ENCODE assay signal across 8 cellular contexts in the genomic region with DNA sequence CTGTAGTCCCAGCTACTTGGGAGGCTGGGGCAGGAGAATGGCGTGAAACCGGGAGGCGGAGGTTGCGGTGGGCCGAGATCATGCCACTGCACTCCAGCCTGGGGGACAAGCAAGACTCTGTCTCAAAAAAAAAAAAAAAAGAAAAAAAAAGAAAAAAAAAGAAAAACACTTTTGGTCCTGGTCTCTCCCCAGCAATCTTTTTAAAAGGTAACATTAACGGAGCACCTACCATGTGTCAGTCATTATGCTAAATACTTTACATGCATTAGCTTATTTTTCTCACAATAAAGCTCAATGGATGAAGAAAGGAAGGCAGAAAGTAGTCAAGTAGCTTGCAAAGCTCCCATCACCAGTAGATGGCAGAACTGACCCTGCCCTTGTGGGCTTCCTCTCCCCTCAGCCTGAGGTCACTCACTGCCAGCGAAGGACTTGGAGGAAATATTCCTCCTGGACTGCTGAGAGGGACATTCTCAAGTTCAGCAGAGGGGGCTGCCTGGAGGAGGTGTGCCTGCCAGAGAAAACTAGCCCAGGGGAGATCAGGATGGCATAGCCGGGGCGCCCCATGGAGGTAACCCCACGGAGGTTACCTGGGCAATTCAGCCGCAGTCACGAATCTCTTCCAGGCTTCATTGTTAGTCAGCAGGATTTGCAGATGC. TPM values are rescaled to one million over a fixed set of nuclear protein-coding genes. Genes with fewer than 3 reads are reported as not detected.
A peak's percentile ranks its signal among the peaks of the same experiment; 100 is the strongest.
DNase-seq lines count a peak whose midpoint lies in the region; ATAC-seq, FAIRE-seq and TF ChIP-seq lines count a peak whose summit lies in the region.

No MANE protein-coding gene starts in this region.

- POLR2A ChIA-PET in HEK293 (lab: Yijun Ruan, JAX), result interaction anchor here (0.6 to 0.7 kb wide), 2 partner anchors 50 to 224 kb away, joined by 4 to 5 read pairs; no protein-coding TSS in a partner anchor

- H3K27ac ChIP-seq in HEK293 (ENCODE audit: extremely low read depth, low read depth, low read length), result no peak overlapping the region

- no peaks in the 10 kb centered on the region for H3K36me3 ChIP-seq in HEK293 (ENCODE audit: control insufficient read depth in 2 of 2, insufficient read depth in 1 of 2, low read length in 2 of 2)
- no peaks in the 10 kb centered on the region for H3K36me3 ChIP-seq in bronchial epithelial cell (ENCODE audit: control insufficient read depth, insufficient read depth, low read length)

- DNase-seq in D341Med (ENCODE audit: low spot score) (peak; percentile 52), RCC 7860 (ENCODE audit: low spot score) (peak; percentile 53), bronchial epithelial cell (ENCODE audit: low read depth) (peak; percentile 40)
- peak; percentile 52 for DNase-seq in stimulated activated CD8-positive, alpha-beta memory T cell treated with anti-CD3 and anti-CD28 coated beads, Interleukin-4, amount 100 ng/mL, for 48 hours

- H3K4me3 ChIP-seq in HEK293 (ENCODE audit: low read depth, low read length), result no peak overlapping the region
- H3K4me3 ChIP-seq in bronchial epithelial cell (ENCODE audit: low read depth, low read length), result no peak overlapping the region

- no peaks in the 10 kb centered on the region for H3K9me3 ChIP-seq in HEK293 (ENCODE audit: control insufficient read depth, insufficient read depth, low read depth, low read length)

- TF ChIP-seq CTCF in HEK293 (tag by site-specific recombination; IDR thresholded peaks at IDR 0.05) (peak; percentile 63), bronchial epithelial cell (IDR thresholded peaks at IDR 0.05; ENCODE audit: insufficient read depth, low read length, severe bottlenecking) (peak; percentile 69)

- ATAC-seq in GM19397 (IDR thresholded peaks at IDR 0.05; ENCODE audit: unreplicated experiment) (no peak), GM21423 (IDR thresholded peaks at IDR 0.05; ENCODE audit: unreplicated experiment) (no peak)

- peak; percentile 69 for FAIRE-seq in RCC 7860 (lab: Jason Lieb, UNC)
- peak; percentile 47 for FAIRE-seq in bronchial epithelial cell (lab: Jason Lieb, UNC)
- peak; percentile 97 for FAIRE-seq in islet of Langerhans (lab: Jason Lieb, UNC)

- no peaks in the 10 kb centered on the region for H3K27me3 ChIP-seq in bronchial epithelial cell (ENCODE audit: control insufficient read depth, insufficient read depth, low read length)

- CTCF ChIA-PET in HEK293 (lab: Yijun Ruan, JAX), result interaction anchor here (0.7 to 7.7 kb wide), 24 partner anchors 8 to 524 kb away, joined by 3 to 63 read pairs (median 3); a partner anchor contains a TSS

- no peaks in the 10 kb centered on the region for H3K4me1 ChIP-seq in HEK293 (ENCODE audit: control insufficient read depth, insufficient read depth, low read length)

TF ChIP-seq in HEK293, 187 proteins besides CTCF, POLR2A, EP300 and RAD21:
- TF ChIP-seq EGR2 (tag by site-specific recombination; IDR thresholded peaks at IDR 0.05; ENCODE audit: low read depth), result no peak
- peak; percentile 89 for TF ChIP-seq ZNF654 (tag by site-specific recombination; IDR thresholded peaks at IDR 0.05; ENCODE audit: low read depth)
- TF ChIP-seq, protein P1, sequence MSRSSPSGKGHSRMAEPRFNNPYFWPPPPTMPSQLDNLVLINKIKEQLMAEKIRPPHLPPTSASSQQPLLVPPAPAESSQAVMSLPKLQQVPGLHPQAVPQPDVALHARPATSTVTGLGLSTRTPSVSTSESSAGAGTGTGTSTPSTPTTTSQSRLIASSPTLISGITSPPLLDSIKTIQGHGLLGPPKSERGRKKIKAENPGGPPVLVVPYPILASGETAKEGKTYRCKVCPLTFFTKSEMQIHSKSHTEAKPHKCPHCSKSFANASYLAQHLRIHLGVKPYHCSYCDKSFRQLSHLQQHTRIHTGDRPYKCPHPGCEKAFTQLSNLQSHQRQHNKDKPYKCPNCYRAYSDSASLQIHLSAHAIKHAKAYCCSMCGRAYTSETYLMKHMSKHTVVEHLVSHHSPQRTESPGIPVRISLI (tag by site-specific recombination; IDR thresholded peaks at IDR 0.05), result peak; percentile 75; the same call in 1 of the 2 replicates
- no peak for TF ChIP-seq GLI2 (tag by site-specific recombination; IDR thresholded peaks at IDR 0.05; ENCODE audit: borderline replicate concordance, low read depth)
- no peak for TF ChIP-seq ZNF114 (tag by site-specific recombination; IDR thresholded peaks at IDR 0.05)
- peak; percentile 40; the same call in 1 of the 2 replicates for TF ChIP-seq ZNF2 (tag by site-specific recombination; IDR thresholded peaks at IDR 0.05)
- TF ChIP-seq ZNF211 (tag by site-specific recombination; IDR thresholded peaks at IDR 0.05; ENCODE audit: low read depth), result no peak

RNA-seq across cellular contexts. Expression of a gene that starts 15.5 kb away (rescaled TPM):
- total RNA-seq in bronchial epithelial cell, result 0.13 TPM in 1 of 2 replicates, not detected in the other

RNA-seq across cellular contexts. Expression of a gene that starts 56.6 kb away (rescaled TPM):
- total RNA-seq in bronchial epithelial cell, result under 0.01 and 0.77 TPM in 2 replicates
